ENCODE assay signal across 21 cellular contexts in genomic region chr7:9125246-9125645, GRCh38.
"Had no signal": no experiment of that assay in that cellular context is flagged by ENCODE, and none has a peak within 500 bp of the region (broad histone marks: within the 10 kb centered on the region; RNA-seq: fewer than 3 reads in every experiment).

No MANE protein-coding gene starts in this region.

- H3K27ac Mint-ChIP-seq: effector memory CD8-positive, alpha-beta T cell; natural killer cell; stimulated activated memory B cell treated with anti-CD40 and anti-IgM and Interleukin-4, amounts not matched to agents 10 μg/mL and 1 μg/mL and 100 μg/mL, for 72 hours; type B pancreatic cell had no signal

- H3K4me1 ChIP-seq: gastrocnemius medialis, lower lobe of right lung, pancreas, sigmoid colon, testis, tibial artery had no signal

- H3K27me3 ChIP-seq: gastrocnemius medialis, neutrophil, pancreas, sigmoid colon, testis, tibial artery had no signal

- H3K9me3 ChIP-seq: gastrocnemius medialis, lower lobe of right lung, neutrophil, pancreas, sigmoid colon, testis, tibial artery had no signal

- H3K27ac ChIP-seq: gastrocnemius medialis, lower lobe of right lung, neutrophil, pancreas, sigmoid colon, testis, tibial artery had no signal

- H3K36me3 ChIP-seq: gastrocnemius medialis, lower lobe of right lung, neutrophil, pancreas, sigmoid colon, tibial artery had no signal

- H3K9me3 Mint-ChIP-seq: neural crest cell, type B pancreatic cell had no signal

- FAIRE-seq: endometrium, keratinocyte, pancreas had no signal

- H3K4me3 Mint-ChIP-seq: effector memory CD8-positive, alpha-beta T cell; natural killer cell; neural crest cell; stimulated activated memory B cell treated with anti-CD40 and anti-IgM and Interleukin-4, amounts not matched to agents 10 μg/mL and 1 μg/mL and 100 μg/mL, for 72 hours; type B pancreatic cell had no signal

- ATAC-seq: effector memory CD8-positive, alpha-beta T cell; gastrocnemius medialis; left ventricle myocardium superior; lower lobe of right lung; natural killer cell; pancreas; right cardiac atrium; stimulated activated memory B cell treated with anti-CD40 and anti-IgM and Interleukin-4, amounts not matched to agents 10 μg/mL and 1 μg/mL and 100 μg/mL, for 72 hours; stimulated activated naive CD8-positive, alpha-beta T cell treated with anti-CD3 and anti-CD28 coated beads, Interleukin-15, Interleukin-2, amounts not matched to agents 100 U/mL and 50 U/mL, for 24 hours had no signal

- DNase-seq: cortex of kidney; effector memory CD8-positive, alpha-beta T cell; gastrocnemius medialis; head of caudate nucleus; left ventricle myocardium superior; lower lobe of right lung; natural killer cell; pancreas; right cardiac atrium; sigmoid colon; stimulated activated CD4-positive, alpha-beta T cell treated with anti-CD3 and anti-CD28 coated beads, Interleukin-4, amount 100 ng/mL, for 4 hours; stimulated activated naive CD8-positive, alpha-beta T cell treated with anti-CD3 and anti-CD28 coated beads, Interleukin-15, Interleukin-2, amounts not matched to agents 100 U/mL and 50 U/mL, for 24 hours; substantia nigra; testis; tibial artery had no signal

- H3K4me1 Mint-ChIP-seq: natural killer cell; stimulated activated memory B cell treated with anti-CD40 and anti-IgM and Interleukin-4, amounts not matched to agents 10 μg/mL and 1 μg/mL and 100 μg/mL, for 72 hours had no signal

- H3K4me3 ChIP-seq: gastrocnemius medialis, lower lobe of right lung, pancreas, sigmoid colon, testis, tibial artery had no signal

- H3K27me3 Mint-ChIP-seq: effector memory CD8-positive, alpha-beta T cell; stimulated activated memory B cell treated with anti-CD40 and anti-IgM and Interleukin-4, amounts not matched to agents 10 μg/mL and 1 μg/mL and 100 μg/mL, for 72 hours; type B pancreatic cell had no signal

- H3K36me3 Mint-ChIP-seq: natural killer cell; stimulated activated memory B cell treated with anti-CD40 and anti-IgM and Interleukin-4, amounts not matched to agents 10 μg/mL and 1 μg/mL and 100 μg/mL, for 72 hours; type B pancreatic cell had no signal
